13 cellular contexts compared by ENCODE assay signal in the genomic region with DNA sequence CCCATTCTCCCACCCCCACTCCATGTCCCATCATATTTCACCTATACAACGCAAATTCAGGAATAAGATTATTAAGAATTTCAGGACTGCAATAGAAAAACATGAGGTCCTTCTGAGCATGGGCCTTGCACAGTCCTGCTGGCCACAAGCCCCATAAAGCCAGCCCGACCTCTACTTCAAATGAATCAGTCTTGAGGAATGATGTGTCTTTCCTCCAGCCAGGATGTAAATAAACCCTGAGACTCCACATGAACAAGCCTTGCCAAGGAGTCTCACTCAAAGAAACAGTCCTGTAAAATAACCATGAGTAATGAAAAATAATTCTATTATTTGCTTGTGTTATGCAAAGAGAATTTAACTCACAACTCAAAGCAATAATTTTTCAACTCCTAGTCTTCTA.
A peak's percentile ranks its signal among the peaks of the same experiment; 100 is the strongest.
DNase-seq lines count a peak whose midpoint lies in the region; ATAC-seq and TF ChIP-seq lines count a peak whose summit lies in the region.
"Had no signal": no experiment of that assay in that cellular context is flagged by ENCODE, and none has a peak within 500 bp of the region (broad histone marks: within the 10 kb centered on the region; RNA-seq: fewer than 3 reads in every experiment).

No MANE protein-coding gene starts in this region.

- H3K27me3 ChIP-seq in upper lobe of right lung: no peaks in the 10 kb centered on the region

- H3K36me3 ChIP-seq in upper lobe of right lung: no peaks in the 10 kb centered on the region

- H3K4me3 ChIP-seq in upper lobe of right lung: no peak overlapping the region
- H3K4me3 ChIP-seq: lung, psoas muscle had no signal

- intact Hi-C loops in upper lobe of right lung (cut with DNase I): no loop called here

- no peak for TF ChIP-seq CTCF in upper lobe of right lung (IDR thresholded peaks at IDR 0.05)

- no peak overlapping the region for H3K27ac ChIP-seq in upper lobe of right lung
- H3K27ac ChIP-seq: psoas muscle had no signal

- H3K4me1 ChIP-seq in upper lobe of right lung: no peaks in the 10 kb centered on the region
- H3K4me1 ChIP-seq: psoas muscle had no signal

- ATAC-seq in upper lobe of right lung: peak; percentile 32
- no peak for ATAC-seq in GM21619 (IDR thresholded peaks at IDR 0.05; ENCODE audit: unreplicated experiment)
- ATAC-seq: psoas muscle had no signal

- no peaks in the 10 kb centered on the region for H3K9me3 ChIP-seq in upper lobe of right lung
- H3K9me3 ChIP-seq: psoas muscle had no signal

- DNase-seq in HK-2 (ENCODE audit: unreplicated experiment) (peak; percentile 2), amniotic stem cell (lab: John Stamatoyannopoulos, UW) (peak; percentile 70), hepatic stellate cell (ENCODE audit: low spot score) (peak; percentile 78), upper lobe of right lung (no peak), NOMO-1 treated with dmso at 0.1 percent for 144 hours (lab: John Stamatoyannopoulos, UW; ENCODE audit: unreplicated experiment) (no peak), NCI-H128 (lab: John Stamatoyannopoulos, UW; ENCODE audit: unreplicated experiment) (no peak)
- DNase-seq: activated T-cell treated with anti-CD3 and anti-CD28 coated beads, Interleukin-2, amount 50 U/mL, for 1 hour; central memory CD4-positive, alpha-beta T cell; DMS53; glutamatergic neuron had no signal

Comparison
In these comparisons a context has a peak if more than half of its experiments do, and no peak if none do; other contexts are left out.
1. DNase-seq: peak in HK-2 (single experiment), amniotic stem cell (single experiment) and hepatic stellate cell (single experiment); none in upper lobe of right lung (single experiment), NOMO-1 treated with dmso at 0.1 percent for 144 hours (single experiment) and NCI-H128 (single experiment).